ENCODE assay signal across 8 cellular contexts in genomic region chr1:151396265-151396664, GRCh38. TPM values are rescaled to one million over a fixed set of nuclear protein-coding genes. Genes with fewer than 3 reads are reported as not detected.
DNase-seq lines count a peak whose midpoint lies in the region; ATAC-seq, FAIRE-seq and TF ChIP-seq lines count a peak whose summit lies in the region.
"Not testable (repeated sequence)": the region's sequence is repeated elsewhere in the genome, so short reads cannot be mapped to it uniquely, and the experiment has no call there.
"Had no signal": no experiment of that assay in that cellular context is flagged by ENCODE, and none has a peak within 500 bp of the region (broad histone marks: within the 10 kb centered on the region; RNA-seq: fewer than 3 reads in every experiment).

No MANE protein-coding gene starts in this region.

- not testable (repeated sequence) for H2BK12ac ChIP-seq in H1 (ENCODE audit: low read depth, low read length)

- H3K9ac ChIP-seq in GM23248; K562 (ENCODE audit: insufficient read depth in 1 of 2, low read depth in 2 of 2, low read length in 2 of 2); H1 (replicated peaks in 1 of 4; ENCODE audit: extremely low read depth in 1 of 4, low read depth in 3 of 4, low read length in 3 of 4); HepG2 (ENCODE audit: insufficient read depth, low read depth, low read length): not testable (repeated sequence)

- not testable (repeated sequence) for H4K91ac ChIP-seq in H1 (replicated peaks; ENCODE audit: insufficient read length, low read length)

- H3K23me2 ChIP-seq in H1 (ENCODE audit: low read depth, low read length) = not testable (repeated sequence)

- not testable (repeated sequence) for H3K56ac ChIP-seq in H1 (replicated peaks; ENCODE audit: insufficient read length, low read depth, low read length)

- not testable (repeated sequence) for H3K27me3 ChIP-seq in GM23248 (replicated peaks; ENCODE audit: insufficient read depth); K562 (ENCODE audit: control insufficient read depth in 2 of 2, insufficient read depth in 2 of 2, low read length in 2 of 2); H1 (replicated peaks in 1 of 4; ENCODE audit: control insufficient read depth in 3 of 4, extremely low read depth in 1 of 4, insufficient read depth in 3 of 4, low read length in 3 of 4); HepG2 (ENCODE audit: control insufficient read depth in 1 of 2, insufficient read depth in 2 of 2, low read length in 2 of 2)

- H3K79me2 ChIP-seq in GM23248 (ENCODE audit: insufficient read depth) (peaks cover 19% of the 10 kb centered on the region), K562 (ENCODE audit: control insufficient read depth, insufficient read depth, low read length) (peaks cover 20% of the 10 kb centered on the region), H1 (ENCODE audit: control insufficient read depth in 1 of 2, insufficient read depth in 2 of 2, low read length in 2 of 2) (peaks cover 9 to 15% of the 10 kb centered on the region in 2 experiments; a peak in 3 of 4 replicates), HepG2 (ENCODE audit: insufficient read depth, low read length) (peaks cover 15% of the 10 kb centered on the region)

- H3K4ac ChIP-seq in H1 (replicated peaks; ENCODE audit: insufficient read length, low read depth, low read length) = not testable (repeated sequence)

- not testable (repeated sequence) for H3K23ac ChIP-seq in H1 (ENCODE audit: insufficient read length)

- H3F3A ChIP-seq in GM23248 (ENCODE audit: insufficient read depth) = peaks cover 13% of the 10 kb centered on the region; the same call in 1 of the 2 replicates

- H4K20me1 ChIP-seq in GM23248 (ENCODE audit: insufficient read depth); K562 (replicated peaks; ENCODE audit: control insufficient read depth, insufficient read depth, low read length); HepG2 (ENCODE audit: insufficient read depth, low read length): not testable (repeated sequence)
- peaks cover 3 to 11% of the 10 kb centered on the region in 2 experiments for H4K20me1 ChIP-seq in H1 (replicated peaks in 1 of 2; ENCODE audit: control insufficient read depth in 1 of 2, insufficient read depth in 2 of 2, low read length in 2 of 2)

- not testable (repeated sequence) for H3K36me3 ChIP-seq in GM23248 (ENCODE audit: low read depth); H1 (ENCODE audit: control insufficient read depth in 2 of 4, insufficient read depth in 4 of 4, low read length in 3 of 4); HepG2 (replicated peaks in 1 of 2; ENCODE audit: control insufficient read depth in 1 of 2, insufficient read depth in 2 of 2, low read length in 2 of 2)
- peaks cover 15% of the 10 kb centered on the region; the same call in 2 of the 3 replicates for H3K36me3 ChIP-seq in K562 (ENCODE audit: control insufficient read depth, insufficient read depth, low read length)

- H4K8ac ChIP-seq in H1 (ENCODE audit: extremely low read depth, insufficient read depth, low read length) = not testable (repeated sequence)

- TF ChIP-seq RAD21 in K562 (CRISPR knock-in tag; conservative IDR thresholded peaks at IDR 0.05 in 1 of 2, IDR thresholded peaks at IDR 0.05 in 1 of 2); H1 (IDR thresholded peaks at IDR 0.05 in 1 of 2, conservative IDR thresholded peaks at IDR 0.05 in 1 of 2; ENCODE audit: low read depth in 2 of 2, low read length in 2 of 2); HepG2 (CRISPR knock-in tag; IDR thresholded peaks at IDR 0.05): not testable (repeated sequence)

- not testable (repeated sequence) for H3K9me3 ChIP-seq in GM23248 (ENCODE audit: low read depth); K562 (replicated peaks; ENCODE audit: control insufficient read depth, insufficient read depth, low read depth, low read length); H1 (ENCODE audit: insufficient read depth in 2 of 2, low read depth in 1 of 2, low read length in 1 of 2); HepG2 (ENCODE audit: low read length)

- in situ Hi-C loops in GM23248 (cut with MboI); K562 (cut with MboI); HepG2 (cut with HindIII; ENCODE audit: extremely low pct_ligation_motif_present, low pct_unique_long_range_greater_than_20kb): not testable (repeated sequence)

- not testable (repeated sequence) for FAIRE-seq in K562 (lab: Jason Lieb, UNC); H1 (lab: Jason Lieb, UNC); HepG2 (lab: Jason Lieb, UNC)

- not testable (repeated sequence) for BruUV-seq in K562 (replicated peaks; lab: Mats Ljungman, UMichigan); HepG2 (replicated peaks; lab: Mats Ljungman, UMichigan)

- not testable (repeated sequence) for H2BK120ac ChIP-seq in H1 (replicated peaks; ENCODE audit: low read depth, low read length)

- not testable (repeated sequence) for H3K18ac ChIP-seq in H1 (ENCODE audit: extremely low read depth, low read length)

- H3K14ac ChIP-seq in H1 (ENCODE audit: insufficient read length) = not testable (repeated sequence)

- H3K4me1 ChIP-seq in GM23248 (ENCODE audit: insufficient read depth) (peaks cover 12% of the 10 kb centered on the region), HepG2 (ENCODE audit: insufficient read depth, low read length) (peaks cover 22% of the 10 kb centered on the region)
- not testable (repeated sequence) for H3K4me1 ChIP-seq in K562 (replicated peaks in 1 of 2; ENCODE audit: control insufficient read depth in 2 of 2, insufficient read depth in 2 of 2, low read length in 2 of 2); H1 (replicated peaks in 1 of 4; ENCODE audit: control insufficient read depth in 3 of 4, insufficient read depth in 4 of 4, low read length in 3 of 4)

- intact Hi-C loops in K562 (cut with micrococcal nuclease); HepG2 (cut with micrococcal nuclease; ENCODE audit: unreplicated experiment): not testable (repeated sequence)

- not testable (repeated sequence) for H2AFZ ChIP-seq in GM23248; K562 (ENCODE audit: low read depth, low read length); H1 (ENCODE audit: low read length); HepG2 (ENCODE audit: low read length)

- H2BK20ac ChIP-seq in H1 (ENCODE audit: low read length) = not testable (repeated sequence)

- not testable (repeated sequence) for H2BK15ac ChIP-seq in H1 (ENCODE audit: low read length)

- not testable (repeated sequence) for H3K9me1 ChIP-seq in K562 (ENCODE audit: control insufficient read depth, insufficient read depth, low read length)

- not testable (repeated sequence) for ATAC-seq in K562, HepG2

- TF ChIP-seq EP300 in K562 (IDR thresholded peaks at IDR 0.05; ENCODE audit: low read length); H1 (IDR thresholded peaks at IDR 0.05; ENCODE audit: borderline replicate concordance in 1 of 2, low read depth in 2 of 2, low read length in 2 of 2); HepG2 (IDR thresholded peaks at IDR 0.05; ENCODE audit: low read depth in 2 of 2, low read length in 2 of 2); HepG2 (CRISPR knock-in tag; IDR thresholded peaks at IDR 0.05; ENCODE audit: borderline replicate concordance): not testable (repeated sequence)

- H3K79me1 ChIP-seq in H1 (ENCODE audit: low read depth, low read length) = peaks cover 11% of the 10 kb centered on the region

- DNase-seq in GM23248 (peak; percentile 6), skeletal muscle cell (ENCODE audit: low read depth) (peak; percentile 16)
- not testable (repeated sequence) for DNase-seq in K562 (ENCODE audit: extremely low read depth in 1 of 4, low spot score in 3 of 4); H1 (ENCODE audit: low read depth in 1 of 2, low spot score in 2 of 2); HepG2 (ENCODE audit: low spot score)

- H2AK5ac ChIP-seq in H1 (ENCODE audit: low read depth, low read length) = not testable (repeated sequence)

- not testable (repeated sequence) for H3K27ac ChIP-seq in GM23248; K562 (ENCODE audit: extremely low read depth, low read depth, low read length); H1 (ENCODE audit: low read depth, low read length); HepG2 (ENCODE audit: extremely low read length, insufficient read depth, low read length)

- not testable (repeated sequence) for H3K4me3 ChIP-seq in GM23248; K562; H1 (ENCODE audit: extremely low read depth in 1 of 4, insufficient read depth in 2 of 4, low read depth in 3 of 4, low read length in 4 of 4); HepG2 (replicated peaks in 1 of 3; ENCODE audit: insufficient read depth in 1 of 3, low read depth in 2 of 3, low read length in 3 of 3); skeletal muscle cell (ENCODE audit: low read depth, low read length)

- H4K5ac ChIP-seq in H1 (ENCODE audit: insufficient read length, low read depth, low read length) = not testable (repeated sequence)

- POLR2A ChIA-PET in K562 (lab: Yijun Ruan, JAX); HepG2 (lab: Yijun Ruan, JAX): not testable (repeated sequence)
- POLR2A ChIA-PET in H1 (lab: Charles Lee; ENCODE audit: partially characterized antibody) = interaction anchor here (1.8 to 3.2 kb wide), 2 partner anchors 32 to 49 kb away, joined by 4 to 8 read pairs; partner anchors contain the start of gene RFX5

- H3K4me2 ChIP-seq in GM23248 (ENCODE audit: unreplicated experiment); K562 (ENCODE audit: insufficient read depth, low read length); H1 (ENCODE audit: insufficient read depth in 1 of 2, low read depth in 2 of 2, low read length in 2 of 2); HepG2 (ENCODE audit: low read depth, low read length): not testable (repeated sequence)

- not testable (repeated sequence) for H3K9me2 ChIP-seq in GM23248 (ENCODE audit: insufficient read depth)

- not testable (repeated sequence) for H2BK5ac ChIP-seq in H1 (ENCODE audit: low read depth, low read length)

- CTCF ChIA-PET in K562 (lab: Yijun Ruan, JAX; ENCODE audit: low intra/inter-chr PET ratio); HepG2 (lab: Yijun Ruan, JAX; ENCODE audit: low intra/inter-chr PET ratio, low total read pairs): not testable (repeated sequence)
- CTCF ChIA-PET in H1 (lab: Charles Lee; ENCODE audit: partially characterized antibody) = interaction anchor here (1.2 to 3.2 kb wide), 5 partner anchors 11 to 96 kb away, joined by 3 to 14 read pairs (median 4); no protein-coding TSS in a partner anchor

- WGBS in GM23248 (ENCODE audit: low coverage in 1 of 2, low lambda C conversion rate in 2 of 2, missing lambda C conversion rate in 2 of 2), 2 experiments = 75% methylated on average over 5 of the region's 5 CpGs
- 63% methylated on average over 5 of the region's 5 CpGs for WGBS in K562 (ENCODE audit: insufficient coverage, low coverage, missing lambda C conversion rate)
- WGBS in H1 (ENCODE audit: extremely low coverage in 1 of 2, insufficient coverage in 1 of 2, insufficient read length in 1 of 2, insufficient replicate concordance in 2 of 2, low coverage in 1 of 2, low lambda C conversion rate in 2 of 2, missing lambda C conversion rate in 1 of 2), 2 experiments = 93% methylated on average over 5 of the region's 5 CpGs; no CpG with 5 or more reads in 1 of the 2 experiments
- 48% methylated on average over 5 of the region's 5 CpGs for WGBS in HepG2 (ENCODE audit: low lambda C conversion rate)

- not testable (repeated sequence) for TF ChIP-seq CTCF in K562 (IDR thresholded peaks at IDR 0.05 in 2 of 3, conservative IDR thresholded peaks at IDR 0.05 in 1 of 3; ENCODE audit: insufficient read depth in 2 of 3, low read depth in 1 of 3, low read length in 3 of 3); H1 (IDR thresholded peaks at IDR 0.05; ENCODE audit: control extremely low read depth in 1 of 3, insufficient read depth in 1 of 3, low read depth in 1 of 3, low read length in 3 of 3); HepG2 (CRISPR knock-in tag; IDR thresholded peaks at IDR 0.05)

- not testable (repeated sequence) for TF ChIP-seq POLR2A in K562 (conservative IDR thresholded peaks at IDR 0.05); H1 (IDR thresholded peaks at IDR 0.05; ENCODE audit: control extremely low read depth in 1 of 2, low read depth in 2 of 2, low read length in 2 of 2); HepG2 (IDR thresholded peaks at IDR 0.05; ENCODE audit: insufficient read depth in 1 of 2, low read depth in 2 of 2, low read length in 2 of 2)

RNA-seq across cellular contexts. Expression of gene PSMB4, which starts 3.1 kb away (rescaled TPM):
- total RNA-seq in GM23248 (2014; rRNA removed; shearing (Covaris generic)) = 214 and 262 TPM in 2 replicates
- 186 and 193 TPM in 2 replicates for polyA plus RNA-seq in GM23248 (2016; fragmentation: Nextera tagmentation; extraction: Ambion mirVana)
- total RNA-seq in K562 (2011; cell fraction: chromatin; rRNA removed; ENCODE audit: low replicate concordance) = 160 and 206 TPM in 2 replicates
- total RNA-seq in K562 (2011; cell fraction: nucleolus; rRNA removed) = 184 and 193 TPM in 2 replicates
- 185 and 201 TPM in 2 replicates for total RNA-seq in K562 (2011; cell fraction: nucleoplasm; rRNA removed)
- 443 and 445 TPM in 2 replicates for total RNA-seq in K562 (2014; rRNA removed)
- 352 and 409 TPM in 2 replicates for total RNA-seq in K562 (2014; rRNA removed; fragmentation: Illumina TruSeq; extraction: Trizol)
- total RNA-seq in K562 (2015; rRNA removed; fragmentation: Illumina TruSeq; extraction: Trizol) = 383 and 397 TPM in 2 replicates
- total RNA-seq in K562 (2021) = 411 and 426 TPM in 2 replicates
- 448 and 475 TPM in 2 replicates for polyA plus RNA-seq in K562 (2011; rRNA removed)
- 758 and 988 TPM in 2 replicates for polyA plus RNA-seq in K562 (2011; cell fraction: cytosol; rRNA removed)
- 508 and 716 TPM in 2 replicates for polyA plus RNA-seq in K562 (2011; cell fraction: nucleus; rRNA removed)
- 308 and 436 TPM in 2 replicates for polyA plus RNA-seq in K562 (2012)
- 559 and 568 TPM in 2 replicates for polyA plus RNA-seq in K562 (2014; fragmentation: Illumina TruSeq; extraction: Trizol)
- polyA plus RNA-seq in K562 (2014; fragmentation: Nextera tagmentation; extraction: Ambion mirVana) = 100 to 1,000 TPM; 638 to 674 TPM
- 603 and 655 TPM in 2 replicates for polyA plus RNA-seq in K562 (2014; rRNA removed)
- polyA minus RNA-seq in K562 (2011; rRNA and poly(A)+ RNA removed) = 273 and 300 TPM in 2 replicates
- 202 TPM in 2 replicates for polyA minus RNA-seq in K562 (2011; cell fraction: cytosol; rRNA and poly(A)+ RNA removed)
- polyA minus RNA-seq in K562 (2011; cell fraction: nucleus; rRNA and poly(A)+ RNA removed) = 71.4 and 104 TPM in 2 replicates
- 422 and 430 TPM in 2 replicates for total RNA-seq in H1 (2021; fragmentation: NEBNext Ultra II Directional; extraction: Animal tissue kit (Norgen Biotek cat#: 25700))
- 1,009 and 1,098 TPM in 2 replicates for polyA plus RNA-seq in H1 (2011; rRNA removed)
- 783 TPM for polyA plus RNA-seq in H1 (2011; cell fraction: cytosol; rRNA removed)
- 763 TPM for polyA plus RNA-seq in H1 (2011; cell fraction: nucleus; rRNA removed)
- polyA plus RNA-seq in H1 (2012, experiment 1 of 2) = 517 to 666 TPM (median 572 TPM) in 4 replicates
- polyA plus RNA-seq in H1 (2012, experiment 2 of 2) = 709 TPM
- 472 TPM for polyA plus RNA-seq in H1 (2013, experiment 1 of 2)
- 465 TPM for polyA plus RNA-seq in H1 (2013, experiment 2 of 2)
- 467 and 489 TPM in 2 replicates for polyA minus RNA-seq in H1 (2011; rRNA and poly(A)+ RNA removed)
- 239 TPM for polyA minus RNA-seq in H1 (2011; cell fraction: cytosol; rRNA and poly(A)+ RNA removed)
- polyA minus RNA-seq in H1 (2011; cell fraction: nucleus; rRNA and poly(A)+ RNA removed) = 135 TPM
- 336 and 414 TPM in 2 replicates for total RNA-seq in HepG2 (2016; rRNA removed; fragmentation: Illumina TruSeq; extraction: Trizol)
- 180 and 186 TPM in 2 replicates for total RNA-seq in HepG2 (2016; cell fraction: cytosol; rRNA removed; fragmentation: Illumina TruSeq; extraction: Trizol; ENCODE audit: low read depth)
- 337 and 459 TPM in 2 replicates for total RNA-seq in HepG2 (2016; cell fraction: insoluble cytoplasmic fraction; rRNA removed; fragmentation: Illumina TruSeq; extraction: Trizol)
- total RNA-seq in HepG2 (2016; cell fraction: membrane; rRNA removed; fragmentation: Illumina TruSeq; extraction: Trizol) = 216 and 229 TPM in 2 replicates
- 150 and 151 TPM in 2 replicates for total RNA-seq in HepG2 (2016; cell fraction: nucleus; rRNA removed; fragmentation: Illumina TruSeq; extraction: Trizol)
- 364 and 383 TPM in 2 replicates for polyA plus RNA-seq in HepG2 (2011; rRNA removed)
- 449 and 490 TPM in 2 replicates for polyA plus RNA-seq in HepG2 (2011; cell fraction: cytosol; rRNA removed)
- 275 and 307 TPM in 2 replicates for polyA plus RNA-seq in HepG2 (2011; cell fraction: nucleus; rRNA removed)
- polyA plus RNA-seq in HepG2 (2012) = 200 and 247 TPM in 2 replicates
- 167 and 178 TPM in 2 replicates for polyA plus RNA-seq in HepG2 (2016; cell fraction: cytosol; fragmentation: Illumina TruSeq; extraction: Trizol; ENCODE audit: low read depth)
- polyA plus RNA-seq in HepG2 (2016; cell fraction: insoluble cytoplasmic fraction; fragmentation: Illumina TruSeq; extraction: Trizol; ENCODE audit: low read depth) = 392 and 404 TPM in 2 replicates
- 186 and 200 TPM in 2 replicates for polyA plus RNA-seq in HepG2 (2016; cell fraction: membrane; fragmentation: Illumina TruSeq; extraction: Trizol; ENCODE audit: low read depth)
- polyA plus RNA-seq in HepG2 (2016; cell fraction: nucleus; fragmentation: Illumina TruSeq; extraction: Trizol; ENCODE audit: insufficient read depth, low read depth) = 265 and 270 TPM in 2 replicates
- polyA minus RNA-seq in HepG2 (2011; rRNA and poly(A)+ RNA removed; ENCODE audit: low replicate concordance) = 277 and 543 TPM in 2 replicates
- polyA minus RNA-seq in HepG2 (2011; cell fraction: cytosol; rRNA and poly(A)+ RNA removed) = 101 and 117 TPM in 2 replicates
- 64.9 and 71.7 TPM in 2 replicates for polyA minus RNA-seq in HepG2 (2011; cell fraction: nucleus; rRNA and poly(A)+ RNA removed)

RNA-seq across cellular contexts. Expression of gene SELENBP1, which starts 23.8 kb away (rescaled TPM):
- total RNA-seq in GM23248 (2014; rRNA removed; shearing (Covaris generic)) = 3.5 and 4.0 TPM in 2 replicates
- 3.0 and 3.8 TPM in 2 replicates for polyA plus RNA-seq in GM23248 (2016; fragmentation: Nextera tagmentation; extraction: Ambion mirVana)
- 76.1 and 163 TPM in 2 replicates for total RNA-seq in K562 (2011; cell fraction: chromatin; rRNA removed; ENCODE audit: low replicate concordance)
- total RNA-seq in K562 (2011; cell fraction: nucleolus; rRNA removed) = 110 and 113 TPM in 2 replicates
- total RNA-seq in K562 (2011; cell fraction: nucleoplasm; rRNA removed) = 76.5 and 80.5 TPM in 2 replicates
- total RNA-seq in K562 (2014; rRNA removed) = 40.7 and 62.2 TPM in 2 replicates
- total RNA-seq in K562 (2014; rRNA removed; fragmentation: Illumina TruSeq; extraction: Trizol) = 18.9 and 28.3 TPM in 2 replicates
- 25.8 and 25.9 TPM in 2 replicates for total RNA-seq in K562 (2015; rRNA removed; fragmentation: Illumina TruSeq; extraction: Trizol)
- total RNA-seq in K562 (2021) = 41.9 and 42.9 TPM in 2 replicates
- polyA plus RNA-seq in K562 (2011; rRNA removed) = 30.2 and 53.7 TPM in 2 replicates
- 28.6 and 82.9 TPM in 2 replicates for polyA plus RNA-seq in K562 (2011; cell fraction: cytosol; rRNA removed)
- 144 and 349 TPM in 2 replicates for polyA plus RNA-seq in K562 (2011; cell fraction: nucleus; rRNA removed)
- polyA plus RNA-seq in K562 (2012) = 52.3 and 57.9 TPM in 2 replicates
- polyA plus RNA-seq in K562 (2014; fragmentation: Illumina TruSeq; extraction: Trizol) = 45.0 and 45.3 TPM in 2 replicates
- polyA plus RNA-seq in K562 (2014; fragmentation: Nextera tagmentation; extraction: Ambion mirVana) = 10 to 100 TPM; 52.1 to 81.2 TPM
- 47.1 and 50.8 TPM in 2 replicates for polyA plus RNA-seq in K562 (2014; rRNA removed)
- polyA minus RNA-seq in K562 (2011; rRNA and poly(A)+ RNA removed) = 15.3 and 44.9 TPM in 2 replicates
- polyA minus RNA-seq in K562 (2011; cell fraction: cytosol; rRNA and poly(A)+ RNA removed) = 26.6 and 29.5 TPM in 2 replicates
- 16.6 and 24.6 TPM in 2 replicates for polyA minus RNA-seq in K562 (2011; cell fraction: nucleus; rRNA and poly(A)+ RNA removed)
- 15.3 and 20.0 TPM in 2 replicates for total RNA-seq in H1 (2021; fragmentation: NEBNext Ultra II Directional; extraction: Animal tissue kit (Norgen Biotek cat#: 25700))
- polyA plus RNA-seq in H1 (2011; rRNA removed) = 32.4 and 39.4 TPM in 2 replicates
- polyA plus RNA-seq in H1 (2011; cell fraction: cytosol; rRNA removed) = 39.9 TPM
- 120 TPM for polyA plus RNA-seq in H1 (2011; cell fraction: nucleus; rRNA removed)
- 22.5 to 28.2 TPM (median 25.5 TPM) in 4 replicates for polyA plus RNA-seq in H1 (2012, experiment 1 of 2)
- polyA plus RNA-seq in H1 (2012, experiment 2 of 2) = 18.5 TPM
- 11.7 TPM for polyA plus RNA-seq in H1 (2013, experiment 1 of 2)
- 10.3 TPM for polyA plus RNA-seq in H1 (2013, experiment 2 of 2)
- 18.6 and 27.3 TPM in 2 replicates for polyA minus RNA-seq in H1 (2011; rRNA and poly(A)+ RNA removed)
- polyA minus RNA-seq in H1 (2011; cell fraction: cytosol; rRNA and poly(A)+ RNA removed) = 12.6 TPM
- polyA minus RNA-seq in H1 (2011; cell fraction: nucleus; rRNA and poly(A)+ RNA removed) = 12.8 TPM
- 29.0 and 30.2 TPM in 2 replicates for total RNA-seq in HepG2 (2016; rRNA removed; fragmentation: Illumina TruSeq; extraction: Trizol)
- total RNA-seq in HepG2 (2016; cell fraction: cytosol; rRNA removed; fragmentation: Illumina TruSeq; extraction: Trizol; ENCODE audit: low read depth) = 6.3 and 6.7 TPM in 2 replicates
- 27.8 and 30.0 TPM in 2 replicates for total RNA-seq in HepG2 (2016; cell fraction: insoluble cytoplasmic fraction; rRNA removed; fragmentation: Illumina TruSeq; extraction: Trizol)
- total RNA-seq in HepG2 (2016; cell fraction: membrane; rRNA removed; fragmentation: Illumina TruSeq; extraction: Trizol) = 9.8 and 12.1 TPM in 2 replicates
- 18.8 and 23.3 TPM in 2 replicates for total RNA-seq in HepG2 (2016; cell fraction: nucleus; rRNA removed; fragmentation: Illumina TruSeq; extraction: Trizol)
- 27.8 and 29.3 TPM in 2 replicates for polyA plus RNA-seq in HepG2 (2011; rRNA removed)
- polyA plus RNA-seq in HepG2 (2011; cell fraction: cytosol; rRNA removed) = 21.3 and 26.7 TPM in 2 replicates
- polyA plus RNA-seq in HepG2 (2011; cell fraction: nucleus; rRNA removed) = 89.4 and 101 TPM in 2 replicates
- polyA plus RNA-seq in HepG2 (2012) = 13.2 and 18.5 TPM in 2 replicates
- polyA plus RNA-seq in HepG2 (2016; cell fraction: cytosol; fragmentation: Illumina TruSeq; extraction: Trizol; ENCODE audit: low read depth) = 6.6 and 7.1 TPM in 2 replicates
- polyA plus RNA-seq in HepG2 (2016; cell fraction: insoluble cytoplasmic fraction; fragmentation: Illumina TruSeq; extraction: Trizol; ENCODE audit: low read depth) = 32.9 and 33.5 TPM in 2 replicates
- 9.9 and 10.0 TPM in 2 replicates for polyA plus RNA-seq in HepG2 (2016; cell fraction: membrane; fragmentation: Illumina TruSeq; extraction: Trizol; ENCODE audit: low read depth)
- 46.6 and 51.9 TPM in 2 replicates for polyA plus RNA-seq in HepG2 (2016; cell fraction: nucleus; fragmentation: Illumina TruSeq; extraction: Trizol; ENCODE audit: insufficient read depth, low read depth)
- 34.1 and 67.3 TPM in 2 replicates for polyA minus RNA-seq in HepG2 (2011; rRNA and poly(A)+ RNA removed; ENCODE audit: low replicate concordance)
- polyA minus RNA-seq in HepG2 (2011; cell fraction: cytosol; rRNA and poly(A)+ RNA removed) = 11.9 and 16.5 TPM in 2 replicates
- 13.3 and 13.8 TPM in 2 replicates for polyA minus RNA-seq in HepG2 (2011; cell fraction: nucleus; rRNA and poly(A)+ RNA removed)
- total RNA-seq: A673; CD4-positive, CD25-positive, alpha-beta regulatory T cell; CD8-positive, alpha-beta T cell had no signal
- polyA plus RNA-seq: CD4-positive, CD25-positive, alpha-beta regulatory T cell had no signal

RNA-seq across cellular contexts. Expression of gene RFX5, which starts 49.2 kb away (rescaled TPM):
- 14.4 and 20.0 TPM in 2 replicates for total RNA-seq in GM23248 (2014; rRNA removed; shearing (Covaris generic))
- polyA plus RNA-seq in GM23248 (2016; fragmentation: Nextera tagmentation; extraction: Ambion mirVana) (11.0 and 11.3 TPM in 2 replicates), K562 (2011; rRNA removed) (38.5 and 40.3 TPM in 2 replicates), K562 (2014; fragmentation: Illumina TruSeq; extraction: Trizol) (36.2 and 48.2 TPM in 2 replicates), K562 (2014; fragmentation: Nextera tagmentation; extraction: Ambion mirVana) (1 to 10 TPM; 3.8 to 4.9 TPM), K562 (2014; rRNA removed) (27.9 and 32.3 TPM in 2 replicates), H1 (2011; rRNA removed) (27.8 and 29.9 TPM in 2 replicates), HepG2 (2011; rRNA removed) (17.9 and 20.3 TPM in 2 replicates)
- total RNA-seq in K562 (2011; cell fraction: chromatin; rRNA removed; ENCODE audit: low replicate concordance) = 32.5 and 45.8 TPM in 2 replicates
- 29.5 and 32.4 TPM in 2 replicates for total RNA-seq in K562 (2011; cell fraction: nucleolus; rRNA removed)
- 32.8 and 34.1 TPM in 2 replicates for total RNA-seq in K562 (2011; cell fraction: nucleoplasm; rRNA removed)
- total RNA-seq in K562 (2014; rRNA removed) (25.7 and 30.5 TPM in 2 replicates), K562 (2014; rRNA removed; fragmentation: Illumina TruSeq; extraction: Trizol) (32.2 and 34.6 TPM in 2 replicates), K562 (2015; rRNA removed; fragmentation: Illumina TruSeq; extraction: Trizol) (29.4 and 30.4 TPM in 2 replicates), K562 (2021) (32.7 and 36.1 TPM in 2 replicates), HepG2 (2016; rRNA removed; fragmentation: Illumina TruSeq; extraction: Trizol) (32.0 and 36.2 TPM in 2 replicates)
- 16.5 and 17.9 TPM in 2 replicates for polyA plus RNA-seq in K562 (2011; cell fraction: cytosol; rRNA removed)
- 77.0 and 80.0 TPM in 2 replicates for polyA plus RNA-seq in K562 (2011; cell fraction: nucleus; rRNA removed)
- polyA plus RNA-seq in K562 (2012) = 20.9 and 31.9 TPM in 2 replicates
- polyA minus RNA-seq in K562 (2011; rRNA and poly(A)+ RNA removed) = 23.8 and 26.6 TPM in 2 replicates
- polyA minus RNA-seq in K562 (2011; cell fraction: cytosol; rRNA and poly(A)+ RNA removed) = 13.5 and 15.0 TPM in 2 replicates
- 17.4 and 27.3 TPM in 2 replicates for polyA minus RNA-seq in K562 (2011; cell fraction: nucleus; rRNA and poly(A)+ RNA removed)
- 57.6 and 59.7 TPM in 2 replicates for total RNA-seq in H1 (2021; fragmentation: NEBNext Ultra II Directional; extraction: Animal tissue kit (Norgen Biotek cat#: 25700))
- 47.2 TPM for polyA plus RNA-seq in H1 (2011; cell fraction: cytosol; rRNA removed)
- polyA plus RNA-seq in H1 (2011; cell fraction: nucleus; rRNA removed) = 120 TPM
- polyA plus RNA-seq in H1 (2012, experiment 1 of 2) = 42.3 to 70.4 TPM (median 49.2 TPM) in 4 replicates
- 20.4 TPM for polyA plus RNA-seq in H1 (2012, experiment 2 of 2)
- 34.9 TPM for polyA plus RNA-seq in H1 (2013, experiment 1 of 2)
- polyA plus RNA-seq in H1 (2013, experiment 2 of 2) = 34.7 TPM
- 121 and 134 TPM in 2 replicates for polyA minus RNA-seq in H1 (2011; rRNA and poly(A)+ RNA removed)
- polyA minus RNA-seq in H1 (2011; cell fraction: cytosol; rRNA and poly(A)+ RNA removed) = 38.2 TPM
- polyA minus RNA-seq in H1 (2011; cell fraction: nucleus; rRNA and poly(A)+ RNA removed) = 39.0 TPM
- 4.1 and 4.4 TPM in 2 replicates for total RNA-seq in HepG2 (2016; cell fraction: cytosol; rRNA removed; fragmentation: Illumina TruSeq; extraction: Trizol; ENCODE audit: low read depth)
- total RNA-seq in HepG2 (2016; cell fraction: insoluble cytoplasmic fraction; rRNA removed; fragmentation: Illumina TruSeq; extraction: Trizol) = 37.2 and 39.7 TPM in 2 replicates
- 15.6 and 17.0 TPM in 2 replicates for total RNA-seq in HepG2 (2016; cell fraction: membrane; rRNA removed; fragmentation: Illumina TruSeq; extraction: Trizol)
- total RNA-seq in HepG2 (2016; cell fraction: nucleus; rRNA removed; fragmentation: Illumina TruSeq; extraction: Trizol) = 44.6 and 44.7 TPM in 2 replicates
- 7.9 and 8.2 TPM in 2 replicates for polyA plus RNA-seq in HepG2 (2011; cell fraction: cytosol; rRNA removed)
- 43.2 and 45.6 TPM in 2 replicates for polyA plus RNA-seq in HepG2 (2011; cell fraction: nucleus; rRNA removed)
- 11.7 and 16.5 TPM in 2 replicates for polyA plus RNA-seq in HepG2 (2012)
- polyA plus RNA-seq in HepG2 (2016; cell fraction: cytosol; fragmentation: Illumina TruSeq; extraction: Trizol; ENCODE audit: low read depth) = 2.7 and 2.8 TPM in 2 replicates
- 27.2 and 30.5 TPM in 2 replicates for polyA plus RNA-seq in HepG2 (2016; cell fraction: insoluble cytoplasmic fraction; fragmentation: Illumina TruSeq; extraction: Trizol; ENCODE audit: low read depth)
- 8.9 and 10.1 TPM in 2 replicates for polyA plus RNA-seq in HepG2 (2016; cell fraction: membrane; fragmentation: Illumina TruSeq; extraction: Trizol; ENCODE audit: low read depth)
- polyA plus RNA-seq in HepG2 (2016; cell fraction: nucleus; fragmentation: Illumina TruSeq; extraction: Trizol; ENCODE audit: insufficient read depth, low read depth) = 62.2 and 65.3 TPM in 2 replicates
- 33.0 and 287 TPM in 2 replicates for polyA minus RNA-seq in HepG2 (2011; rRNA and poly(A)+ RNA removed; ENCODE audit: low replicate concordance)
- polyA minus RNA-seq in HepG2 (2011; cell fraction: cytosol; rRNA and poly(A)+ RNA removed) = 7.7 and 9.6 TPM in 2 replicates
- 15.8 and 22.1 TPM in 2 replicates for polyA minus RNA-seq in HepG2 (2011; cell fraction: nucleus; rRNA and poly(A)+ RNA removed)
